In genomic region chr7:97117035-97117371, GRCh38 we compare ENCODE assay signal across 8 cellular contexts. TPM values are rescaled to one million over a fixed set of nuclear protein-coding genes. Genes with fewer than 3 reads are reported as not detected.
DNase-seq lines count a peak whose midpoint lies in the region; ATAC-seq and TF ChIP-seq lines count a peak whose summit lies in the region.

No MANE protein-coding gene starts in this region.

- no peak overlapping the region for H3K18ac ChIP-seq in mesendoderm (ENCODE audit: low read length)

- H2BK5ac ChIP-seq in mesendoderm (ENCODE audit: low read length) = peak overlapping the region; percentile 65

- no peaks in the 10 kb centered on the region for H3K27me3 Mint-ChIP-seq in central memory CD8-positive, alpha-beta T cell

- H2BK120ac ChIP-seq in mesendoderm (ENCODE audit: low read depth, low read length) = no peak overlapping the region

- peaks cover 2% of the 10 kb centered on the region for H3K4me1 ChIP-seq in mesendoderm (ENCODE audit: control insufficient read depth, low read depth, low read length)
- peaks cover 14% of the 10 kb centered on the region for H3K4me1 ChIP-seq in vagina

- intact Hi-C loops in Right ventricle myocardium inferior (cut with DNase I) (no loop called here), cardiac septum (cut with DNase I) (no loop called here), vagina (cut with DNase I) (no loop called here)

- peak overlapping the region; percentile 7 for H4K5ac ChIP-seq in mesendoderm (ENCODE audit: low read length)

- peak overlapping the region; percentile 88 for H3K4me3 Mint-ChIP-seq in central memory CD8-positive, alpha-beta T cell

- H3K23ac ChIP-seq in mesendoderm (ENCODE audit: low read length) = no peak overlapping the region

- H2BK15ac ChIP-seq in mesendoderm (replicated peaks; ENCODE audit: low read depth) = no peak overlapping the region

- H3K4ac ChIP-seq in mesendoderm (ENCODE audit: low read depth, low read length) = peak overlapping the region; percentile 39

- H3K9ac ChIP-seq in mesendoderm (ENCODE audit: low read length) = peak overlapping the region; percentile 73

- H3K27ac ChIP-seq in mesendoderm (ENCODE audit: low read depth, low read length) = no peak overlapping the region
- H3K27ac ChIP-seq in vagina = peak overlapping the region; percentile 60

- no peak for TF ChIP-seq CTCF in vagina (IDR thresholded peaks at IDR 0.05)

- peaks cover 5% of the 10 kb centered on the region for H3K79me2 ChIP-seq in mesendoderm (ENCODE audit: control insufficient read depth, insufficient read depth, low read length)

- peak overlapping the region; percentile 90 for H3K27ac Mint-ChIP-seq in central memory CD8-positive, alpha-beta T cell (ENCODE audit: low read depth)

- DNase-seq in Right ventricle myocardium inferior (ENCODE audit: missing footprints) (no peak), cardiac septum (ENCODE audit: low spot score) (no peak), mesendoderm (no peak), vagina (ENCODE audit: extremely low spot score in 2 of 2) (no peak), cerebellar nuclear complex (lab: John Stamatoyannopoulos, UW) (no peak)
- DNase-seq in central memory CD8-positive, alpha-beta T cell (ENCODE audit: low spot score in 2 of 2) = no peak

- H3K36me3 ChIP-seq in mesendoderm (ENCODE audit: control insufficient read depth, insufficient read depth, low read length) = no peaks in the 10 kb centered on the region
- no peaks in the 10 kb centered on the region for H3K36me3 ChIP-seq in vagina

- H3K56ac ChIP-seq in mesendoderm (ENCODE audit: low read length) = peak overlapping the region; percentile 87

- H3K4me2 ChIP-seq in mesendoderm (ENCODE audit: low read length) = peak overlapping the region; percentile 62

- H3K4me3 ChIP-seq in mesendoderm (ENCODE audit: low read length) (peak overlapping the region; percentile 17), vagina (peak overlapping the region; percentile 71)

- no peak overlapping the region for H2AK5ac ChIP-seq in mesendoderm (ENCODE audit: low read length)

- H3K4me1 Mint-ChIP-seq in central memory CD8-positive, alpha-beta T cell = peaks cover 46% of the 10 kb centered on the region

- WGBS in mesendoderm (ENCODE audit: extremely low coverage, insufficient coverage, low lambda C conversion rate) = no CpG with 5 or more reads among the region's 9 CpGs

- H3K36me3 Mint-ChIP-seq in central memory CD8-positive, alpha-beta T cell (ENCODE audit: insufficient read depth) = peaks cover 11% of the 10 kb centered on the region

- H3K27me3 ChIP-seq in mesendoderm (ENCODE audit: insufficient read depth, low read length, poor library complexity) = no peaks in the 10 kb centered on the region
- H3K27me3 ChIP-seq in vagina = no peaks in the 10 kb centered on the region

- peak; percentile 8 for ATAC-seq in Right ventricle myocardium inferior
- ATAC-seq in central memory CD8-positive, alpha-beta T cell (replicated peaks; ENCODE audit: extremely low read depth, poor library complexity, severe bottlenecking) = peak; percentile 2
- no peak for ATAC-seq in HG02571 (IDR thresholded peaks at IDR 0.05; ENCODE audit: unreplicated experiment)
- ATAC-seq in HG03442 (IDR thresholded peaks at IDR 0.05; ENCODE audit: unreplicated experiment) = no peak

- H3K9me3 Mint-ChIP-seq in central memory CD8-positive, alpha-beta T cell = no peaks in the 10 kb centered on the region

- no peak for TF ChIP-seq POLR2A in vagina (IDR thresholded peaks at IDR 0.05)

- peaks cover 4% of the 10 kb centered on the region for H3K79me1 ChIP-seq in mesendoderm (ENCODE audit: low read length)

- H3K9me3 ChIP-seq in vagina = no peaks in the 10 kb centered on the region

- peak overlapping the region; percentile 84 for H4K8ac ChIP-seq in mesendoderm (ENCODE audit: low read depth, low read length)

RNA-seq across cellular contexts. Expression of gene SDHAF3, which starts 0.5 kb away (rescaled TPM):
- total RNA-seq in Right ventricle myocardium inferior (24.6 TPM), cardiac septum (12.8 TPM), vagina (9.6 TPM)
- polyA plus RNA-seq in mesendoderm (2013, experiment 1 of 2) = 22.3 TPM
- polyA plus RNA-seq in mesendoderm (2013, experiment 2 of 2) = 22.8 TPM

Comparison
In these comparisons a context has a peak if more than half of its experiments do, and no peak if none do; other contexts are left out.
1. ATAC-seq: peak in Right ventricle myocardium inferior (single experiment) and central memory CD8-positive, alpha-beta T cell (single experiment); none in HG02571 (single experiment) and HG03442 (single experiment).